Comparison of ENCODE assay signal across 22 cellular contexts in genomic region chr20:37954205-37954604, GRCh38.
"Had no signal": no experiment of that assay in that cellular context is flagged by ENCODE, and none has a peak within 500 bp of the region (broad histone marks: within the 10 kb centered on the region; RNA-seq: fewer than 3 reads in every experiment).

No MANE protein-coding gene starts in this region.

- DNase-seq: left lung; lower lobe of right lung; mammary epithelial cell; mesenchymal stem cell; naive thymus-derived CD4-positive, alpha-beta T cell; nucleus accumbens; pancreas; posterior cingulate gyrus; retina; right cardiac atrium; stimulated activated CD4-positive, alpha-beta T cell treated with anti-CD3 and anti-CD28 coated beads, Interleukin-4, amount 100 ng/mL, for 24 hours; stimulated activated naive CD4-positive, alpha-beta T cell; trophoblast cell; upper lobe of right lung had no signal

- FAIRE-seq: pancreas, urothelium cell line had no signal

- H3K27me3 ChIP-seq: hepatocyte, left lung, pancreas, spleen, tibial artery, upper lobe of right lung had no signal

- H3K4me3 ChIP-seq: hepatocyte, left lung, lower lobe of right lung, pancreas, prostate gland, skin epidermis, spleen, suprapubic skin, thoracic aorta, tibial artery, upper lobe of right lung had no signal

- H3K36me3 ChIP-seq: left lung, lower lobe of right lung, pancreas, prostate gland, spleen, suprapubic skin, thoracic aorta, tibial artery, upper lobe of right lung had no signal

- H3K9me3 ChIP-seq: left lung, lower lobe of right lung, pancreas, prostate gland, suprapubic skin, thoracic aorta, upper lobe of right lung had no signal

- H3K27ac ChIP-seq: hepatocyte, left lung, lower lobe of right lung, pancreas, prostate gland, skin epidermis, spleen, suprapubic skin, thoracic aorta, tibial artery, upper lobe of right lung had no signal

- H3K4me1 ChIP-seq: left lung, lower lobe of right lung, pancreas, prostate gland, spleen, suprapubic skin, tibial artery, upper lobe of right lung had no signal
